1 cellular context compared by ENCODE assay signal in the genomic region with DNA sequence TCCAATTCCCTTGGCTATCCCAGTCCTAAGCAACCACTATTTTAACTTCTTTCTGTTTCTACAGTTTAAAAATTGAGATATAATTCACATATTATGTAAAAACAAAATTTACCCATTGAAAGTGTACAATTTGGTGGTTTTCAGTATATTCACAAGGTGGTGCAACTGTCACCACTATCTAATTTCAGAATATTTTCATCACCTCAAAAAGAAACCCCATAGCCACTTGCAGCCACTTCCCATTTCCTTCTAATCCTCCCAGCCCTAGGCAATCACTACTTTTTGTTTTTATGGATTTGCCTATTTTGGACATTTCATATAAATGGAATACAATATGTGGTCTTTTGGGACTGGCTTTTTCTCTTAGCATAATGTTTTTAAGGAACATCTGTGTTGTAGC.
TF ChIP-seq lines count a peak whose summit lies in the region.

No MANE protein-coding gene starts in this region.

TF ChIP-seq in GM23338, 12 proteins besides CTCF, POLR2A, EP300 and RAD21 (continued from another document):
- TF ChIP-seq, protein P1, sequence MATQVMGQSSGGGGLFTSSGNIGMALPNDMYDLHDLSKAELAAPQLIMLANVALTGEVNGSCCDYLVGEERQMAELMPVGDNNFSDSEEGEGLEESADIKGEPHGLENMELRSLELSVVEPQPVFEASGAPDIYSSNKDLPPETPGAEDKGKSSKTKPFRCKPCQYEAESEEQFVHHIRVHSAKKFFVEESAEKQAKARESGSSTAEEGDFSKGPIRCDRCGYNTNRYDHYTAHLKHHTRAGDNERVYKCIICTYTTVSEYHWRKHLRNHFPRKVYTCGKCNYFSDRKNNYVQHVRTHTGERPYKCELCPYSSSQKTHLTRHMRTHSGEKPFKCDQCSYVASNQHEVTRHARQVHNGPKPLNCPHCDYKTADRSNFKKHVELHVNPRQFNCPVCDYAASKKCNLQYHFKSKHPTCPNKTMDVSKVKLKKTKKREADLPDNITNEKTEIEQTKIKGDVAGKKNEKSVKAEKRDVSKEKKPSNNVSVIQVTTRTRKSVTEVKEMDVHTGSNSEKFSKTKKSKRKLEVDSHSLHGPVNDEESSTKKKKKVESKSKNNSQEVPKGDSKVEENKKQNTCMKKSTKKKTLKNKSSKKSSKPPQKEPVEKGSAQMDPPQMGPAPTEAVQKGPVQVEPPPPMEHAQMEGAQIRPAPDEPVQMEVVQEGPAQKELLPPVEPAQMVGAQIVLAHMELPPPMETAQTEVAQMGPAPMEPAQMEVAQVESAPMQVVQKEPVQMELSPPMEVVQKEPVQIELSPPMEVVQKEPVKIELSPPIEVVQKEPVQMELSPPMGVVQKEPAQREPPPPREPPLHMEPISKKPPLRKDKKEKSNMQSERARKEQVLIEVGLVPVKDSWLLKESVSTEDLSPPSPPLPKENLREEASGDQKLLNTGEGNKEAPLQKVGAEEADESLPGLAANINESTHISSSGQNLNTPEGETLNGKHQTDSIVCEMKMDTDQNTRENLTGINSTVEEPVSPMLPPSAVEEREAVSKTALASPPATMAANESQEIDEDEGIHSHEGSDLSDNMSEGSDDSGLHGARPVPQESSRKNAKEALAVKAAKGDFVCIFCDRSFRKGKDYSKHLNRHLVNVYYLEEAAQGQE (IDR thresholded peaks at IDR 0.05; ENCODE audit: unreplicated experiment), result no peak
